ENCODE assay signal across 20 cellular contexts in genomic region chr2:58875462-58875861, GRCh38.
A peak's percentile ranks its signal among the peaks of the same experiment; 100 is the strongest.
DNase-seq lines count a peak whose midpoint lies in the region; ATAC-seq and TF ChIP-seq lines count a peak whose summit lies in the region.
"Had no signal": no experiment of that assay in that cellular context is flagged by ENCODE, and none has a peak within 500 bp of the region (broad histone marks: within the 10 kb centered on the region; RNA-seq: fewer than 3 reads in every experiment).

No MANE protein-coding gene starts in this region.

- 24 to 35% (median 31%) methylated on average over 3 of the region's 3 CpGs for WGBS in psoas muscle, 3 donors

- no peaks in the 10 kb centered on the region for H3K27me3 Mint-ChIP-seq in T-helper 17 cell
- H3K27me3 Mint-ChIP-seq: CD4-positive, CD25-positive, alpha-beta regulatory T cell had no signal

- ATAC-seq in psoas muscle (no peak), T-helper 17 cell (no peak)
- ATAC-seq: CD8-positive, alpha-beta T cell had no signal

- no peak overlapping the region for H3K27ac Mint-ChIP-seq in T-helper 17 cell
- H3K27ac Mint-ChIP-seq: B cell; CD8-positive, alpha-beta T cell had no signal

- intact Hi-C loops in dorsolateral prefrontal cortex (cut with DNase I): no loop called here
- intact Hi-C loops in psoas muscle (cut with DNase I): no loop called here

- DNase-seq in NCI-H446 (lab: John Stamatoyannopoulos, UW) (peak; percentile 27 to 83), dorsolateral prefrontal cortex (peak in 7 of 10 donors; percentile 5 to 65 (median 44)), middle frontal gyrus (ENCODE audit: extremely low spot score, low spot score) (peak; percentile 60), superior temporal gyrus (ENCODE audit: extremely low spot score) (peak; percentile 65), psoas muscle (no peak), G401 (ENCODE audit: low spot score) (no peak), T-helper 17 cell (no peak)
- DNase-seq: CD4-positive, CD25-positive, alpha-beta regulatory T cell; CD8-positive, alpha-beta T cell; DMS 273 treated with DMSO at 0.1 percent for 48 hours; DMS79; EL; GF-D8; GOT3; H7; HCEC 1CT had no signal

- H3K4me1 Mint-ChIP-seq in T-helper 17 cell: no peaks in the 10 kb centered on the region
- H3K4me1 Mint-ChIP-seq: CD4-positive, CD25-positive, alpha-beta regulatory T cell had no signal

- in situ Hi-C loops in G401 (cut with HindIII; ENCODE audit: low sequenced_read_pairs): no loop called here

- H3K36me3 ChIP-seq in psoas muscle (ENCODE audit: insufficient read depth in 1 of 2, low read depth in 1 of 2): no peaks in the 10 kb centered on the region
- H3K36me3 ChIP-seq: BLaER1 had no signal

- no peaks in the 10 kb centered on the region for H3K27me3 ChIP-seq in dorsolateral prefrontal cortex
- no peaks in the 10 kb centered on the region for H3K27me3 ChIP-seq in psoas muscle (ENCODE audit: insufficient read depth in 3 of 3, low read length in 2 of 3)
- H3K27me3 ChIP-seq: BLaER1 had no signal

- TF ChIP-seq CTCF in dorsolateral prefrontal cortex (IDR thresholded peaks at IDR 0.05 in 54 of 56, conservative IDR thresholded peaks at IDR 0.05 in 2 of 56; ENCODE audit: low read depth in 1 of 56, partially characterized antibody in 56 of 56): no peak
- TF ChIP-seq CTCF in psoas muscle (IDR thresholded peaks at IDR 0.05): no peak

- no peak overlapping the region for H3K4me3 Mint-ChIP-seq in T-helper 17 cell
- H3K4me3 Mint-ChIP-seq: B cell; CD4-positive, CD25-positive, alpha-beta regulatory T cell; CD8-positive, alpha-beta T cell had no signal

- H3K4me3 ChIP-seq in dorsolateral prefrontal cortex (no peak overlapping the region), psoas muscle (no peak overlapping the region)
- H3K4me3 ChIP-seq: BLaER1 had no signal

- no peaks in the 10 kb centered on the region for H3K4me1 ChIP-seq in psoas muscle
- H3K4me1 ChIP-seq: BLaER1 had no signal

- H3K9me3 ChIP-seq in psoas muscle (no peaks in the 10 kb centered on the region), T-helper 17 cell (ENCODE audit: control insufficient read depth, low read length, poor library complexity, severe bottlenecking) (no peaks in the 10 kb centered on the region)
- H3K9me3 ChIP-seq: BLaER1 had no signal

- H3K27ac ChIP-seq in dorsolateral prefrontal cortex: peak overlapping the region in 3 of 59 donors; percentile 12 to 42 (median 18)
- no peak overlapping the region for H3K27ac ChIP-seq in psoas muscle
- H3K27ac ChIP-seq: 22Rv1, BLaER1, C4-2B had no signal

- no peaks in the 10 kb centered on the region for H3K36me3 Mint-ChIP-seq in T-helper 17 cell (ENCODE audit: low read depth)
- H3K36me3 Mint-ChIP-seq: CD4-positive, CD25-positive, alpha-beta regulatory T cell; CD8-positive, alpha-beta T cell had no signal

Comparison
In these comparisons a context has a peak if more than half of its experiments do, and no peak if none do; other contexts are left out.
1. DNase-seq: peak in NCI-H446 (2 of 2), dorsolateral prefrontal cortex (7 of 10), middle frontal gyrus (single experiment) and superior temporal gyrus (single experiment); none in psoas muscle (0 of 2), G401 (single experiment) and T-helper 17 cell (0 of 3).